8 cellular contexts compared by ENCODE assay signal in the genomic region with DNA sequence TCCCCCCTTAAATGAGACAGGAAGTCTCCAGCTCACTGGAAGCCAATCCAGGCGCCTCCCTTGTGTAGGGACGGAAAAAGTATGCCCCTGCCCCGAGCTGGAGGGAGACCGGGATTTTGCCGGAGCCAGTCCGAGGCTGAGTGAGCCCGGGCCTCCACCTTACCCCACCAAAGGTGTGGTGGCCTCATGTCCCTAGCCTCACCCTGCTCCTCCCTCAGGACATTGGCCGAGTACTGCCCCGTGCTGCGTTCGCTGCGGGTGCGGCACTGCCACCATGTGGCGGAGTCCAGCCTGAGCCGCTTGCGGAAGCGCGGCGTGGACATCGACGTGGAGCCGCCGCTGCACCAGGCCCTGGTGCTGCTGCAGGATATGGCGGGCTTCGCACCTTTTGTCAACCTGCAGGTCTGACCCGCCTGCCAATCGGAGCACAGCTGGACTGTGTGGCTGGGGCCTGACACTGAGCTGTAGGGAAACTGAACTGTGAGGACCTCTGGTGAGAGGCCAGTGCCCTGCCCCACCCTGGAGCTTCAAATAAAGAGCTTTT. TPM values are rescaled to one million over a fixed set of nuclear protein-coding genes. Genes with fewer than 3 reads are reported as not detected.
DNase-seq lines count a peak whose midpoint lies in the region; ATAC-seq, FAIRE-seq and TF ChIP-seq lines count a peak whose summit lies in the region.

No MANE protein-coding gene starts in this region.

- intact Hi-C loops in kidney (cut with DNase I): no loop called here

- H3K9me3 ChIP-seq in DOHH2 (ENCODE audit: control insufficient read depth, insufficient read depth, low read length) (no peaks in the 10 kb centered on the region), SJSA1 (replicated peaks) (no peaks in the 10 kb centered on the region; the same call in 1 of the 2 replicates), kidney (ENCODE audit: control insufficient read depth in 1 of 2, low read length in 2 of 2) (no peaks in the 10 kb centered on the region)

- H3K27ac ChIP-seq in DOHH2 (ENCODE audit: low read depth, low read length) (peak overlapping the region; percentile 58), SJSA1 (no peak overlapping the region), kidney (ENCODE audit: low read depth in 2 of 2, low read length in 2 of 2) (peak overlapping the region; percentile 80 to 93), skin epidermis (peak overlapping the region in 19 of 21 experiments; percentile 76 to 95 (median 89))

- H3K27me3 ChIP-seq in DOHH2 (ENCODE audit: control insufficient read depth, low read length) (peaks cover 6% of the 10 kb centered on the region), SJSA1 (replicated peaks) (peaks cover 14% of the 10 kb centered on the region)

- H3K4me1 Mint-ChIP-seq in HFFc6 (ENCODE audit: low read depth): peaks cover 39% of the 10 kb centered on the region

- DNase-seq in HFFc6 (peak; percentile 62), SJSA1 (ENCODE audit: low read depth in 1 of 2, low spot score in 2 of 2) (peak; percentile 31 to 56), cerebellar cortex (ENCODE audit: low spot score) (peak; percentile 70), kidney (peak; percentile 91)

- TF ChIP-seq CTCF in DOHH2 (IDR thresholded peaks at IDR 0.05; ENCODE audit: low read depth, low read length, poor library complexity, severe bottlenecking) (peak; percentile 89), HFFc6 (IDR thresholded peaks at IDR 0.05) (peak; percentile 86), kidney (IDR thresholded peaks at IDR 0.05; ENCODE audit: borderline replicate concordance, extremely low read depth, insufficient read depth) (peak; percentile 81)

- H3K4me2 ChIP-seq in DOHH2 (ENCODE audit: low read length): peak overlapping the region; percentile 93

- no peaks in the 10 kb centered on the region for H4K20me1 ChIP-seq in DOHH2 (ENCODE audit: control insufficient read depth, insufficient read depth, low read depth, low read length)

- H3F3A ChIP-seq in DOHH2 (ENCODE audit: control insufficient read depth, insufficient read depth): peaks cover 7% of the 10 kb centered on the region; the same call in 1 of the 2 replicates

- ATAC-seq in HG03442 (IDR thresholded peaks at IDR 0.05; ENCODE audit: unreplicated experiment) (no peak), HG02970 (IDR thresholded peaks at IDR 0.05; ENCODE audit: low FRiP score, unreplicated experiment) (no peak)

- H3K4me1 ChIP-seq in DOHH2 (ENCODE audit: control insufficient read depth, low read length) (peaks cover 37% of the 10 kb centered on the region), SJSA1 (replicated peaks) (peaks cover 28% of the 10 kb centered on the region), kidney (ENCODE audit: control insufficient read depth in 1 of 2, insufficient read depth in 1 of 2, low read depth in 1 of 2, low read length in 2 of 2) (peaks cover 11 to 29% of the 10 kb centered on the region in 2 donors)

- H3K27me3 Mint-ChIP-seq in HFFc6 (ENCODE audit: insufficient read depth): peaks cover 10% of the 10 kb centered on the region

- H3K4me3 ChIP-seq in DOHH2 (ENCODE audit: low read length) (peak overlapping the region; percentile 88), SJSA1 (peak overlapping the region; percentile 66; the same call in 1 of the 2 replicates), kidney (ENCODE audit: low read length in 2 of 2) (peak overlapping the region; percentile 78 to 96), skin epidermis (peak overlapping the region; percentile 72 to 89 (median 74))

- H3K9me3 Mint-ChIP-seq in HFFc6: no peaks in the 10 kb centered on the region

- no peaks in the 10 kb centered on the region for H3K36me3 Mint-ChIP-seq in HFFc6 (ENCODE audit: low read depth)

- peak overlapping the region; percentile 98 for H3K4me3 Mint-ChIP-seq in HFFc6

- H3K27ac Mint-ChIP-seq in HFFc6: peak overlapping the region; percentile 60

- H3K36me3 ChIP-seq in DOHH2 (ENCODE audit: control insufficient read depth, low read length): peaks cover 19% of the 10 kb centered on the region
- H3K36me3 ChIP-seq in SJSA1: peaks cover 34% of the 10 kb centered on the region
- H3K36me3 ChIP-seq in kidney (ENCODE audit: control insufficient read depth in 1 of 2, insufficient read depth in 2 of 2, low read length in 2 of 2): peaks cover 3 to 11% of the 10 kb centered on the region in 2 donors

- H3K9me2 ChIP-seq in DOHH2 (replicated peaks; ENCODE audit: control insufficient read depth, low read length): no peaks in the 10 kb centered on the region

- FAIRE-seq in kidney (lab: Jason Lieb, UNC): no peak

- peak overlapping the region; percentile 74 to 81 for H3K9ac ChIP-seq in kidney (ENCODE audit: low read length in 2 of 2)

- H3K79me2 ChIP-seq in DOHH2 (ENCODE audit: control insufficient read depth, low read length): peaks cover 21% of the 10 kb centered on the region

RNA-seq across cellular contexts. Expression of a gene that starts 2.0 kb away (rescaled TPM):
- total RNA-seq in HFFc6 (2021; fragmentation: NEBNext Ultra II Directional; extraction: Animal tissue kit (Norgen Biotek cat#: 25700)): 10 to 100 TPM in 4 of 6 experiments, 1 to 10 TPM in 2; 9.2 to 13.2 (median 11.5) TPM
- total RNA-seq in SJSA1 (2014; rRNA removed; shearing (Covaris generic)): 11.0 and 40.1 TPM in 2 replicates
- total RNA-seq in kidney: 17.9 TPM
- 28.0 TPM for polyA plus RNA-seq in kidney (ENCODE audit: insufficient read depth, low read depth, low replicate concordance)

RNA-seq across cellular contexts. Expression of a gene that starts 4.1 kb away (rescaled TPM):
- total RNA-seq in HFFc6 (2021; fragmentation: NEBNext Ultra II Directional; extraction: Animal tissue kit (Norgen Biotek cat#: 25700)): 1 to 10 TPM in 2 of 6 experiments, under 1 TPM in 4; 0.37 to 1.4 (median 0.69) TPM
- 0.08 TPM in 1 of 2 replicates, not detected in the other for total RNA-seq in SJSA1 (2014; rRNA removed; shearing (Covaris generic))
- 2.2 TPM for total RNA-seq in kidney
- polyA plus RNA-seq in kidney (ENCODE audit: insufficient read depth, low read depth, low replicate concordance): 1.2 TPM

RNA-seq across cellular contexts. Expression of a gene that starts 9.7 kb away (rescaled TPM):
- total RNA-seq in HFFc6 (2021; fragmentation: NEBNext Ultra II Directional; extraction: Animal tissue kit (Norgen Biotek cat#: 25700)): 10 to 100 TPM; 62.6 to 75.9 (median 72.5) TPM
- 50.7 and 57.9 TPM in 2 replicates for total RNA-seq in SJSA1 (2014; rRNA removed; shearing (Covaris generic))
- total RNA-seq in kidney: 50.9 TPM
- polyA plus RNA-seq in kidney (ENCODE audit: insufficient read depth, low read depth, low replicate concordance): 117 TPM

RNA-seq across cellular contexts. Expression of a gene that starts 27.2 kb away (rescaled TPM):
- total RNA-seq in HFFc6 (2021; fragmentation: NEBNext Ultra II Directional; extraction: Animal tissue kit (Norgen Biotek cat#: 25700)): 10 to 100 TPM; 23.1 to 27.4 (median 26.1) TPM
- 28.8 and 37.2 TPM in 2 replicates for total RNA-seq in SJSA1 (2014; rRNA removed; shearing (Covaris generic))
- total RNA-seq in kidney: 62.7 TPM
- 14.0 TPM for polyA plus RNA-seq in kidney (ENCODE audit: insufficient read depth, low read depth, low replicate concordance)

RNA-seq across cellular contexts. Expression of a gene that starts 28.7 kb away (rescaled TPM):
- total RNA-seq in HFFc6 (2021; fragmentation: NEBNext Ultra II Directional; extraction: Animal tissue kit (Norgen Biotek cat#: 25700)): under 1 TPM in 1 of 6 experiments, not detected in 5; 0.12 TPM
- total RNA-seq in SJSA1 (2014; rRNA removed; shearing (Covaris generic)): not detected in 2 replicates
- total RNA-seq in kidney: 2.7 TPM
- 0.62 TPM for polyA plus RNA-seq in kidney (ENCODE audit: insufficient read depth, low read depth, low replicate concordance)
